Comparison of ENCODE assay signal across 8 cellular contexts in genomic region chr1:179365342-179366092, GRCh38. TPM values are rescaled to one million over a fixed set of nuclear protein-coding genes. Genes with fewer than 3 reads are reported as not detected.
DNase-seq lines count a peak whose midpoint lies in the region; ATAC-seq and TF ChIP-seq lines count a peak whose summit lies in the region.

A gene with protein sequence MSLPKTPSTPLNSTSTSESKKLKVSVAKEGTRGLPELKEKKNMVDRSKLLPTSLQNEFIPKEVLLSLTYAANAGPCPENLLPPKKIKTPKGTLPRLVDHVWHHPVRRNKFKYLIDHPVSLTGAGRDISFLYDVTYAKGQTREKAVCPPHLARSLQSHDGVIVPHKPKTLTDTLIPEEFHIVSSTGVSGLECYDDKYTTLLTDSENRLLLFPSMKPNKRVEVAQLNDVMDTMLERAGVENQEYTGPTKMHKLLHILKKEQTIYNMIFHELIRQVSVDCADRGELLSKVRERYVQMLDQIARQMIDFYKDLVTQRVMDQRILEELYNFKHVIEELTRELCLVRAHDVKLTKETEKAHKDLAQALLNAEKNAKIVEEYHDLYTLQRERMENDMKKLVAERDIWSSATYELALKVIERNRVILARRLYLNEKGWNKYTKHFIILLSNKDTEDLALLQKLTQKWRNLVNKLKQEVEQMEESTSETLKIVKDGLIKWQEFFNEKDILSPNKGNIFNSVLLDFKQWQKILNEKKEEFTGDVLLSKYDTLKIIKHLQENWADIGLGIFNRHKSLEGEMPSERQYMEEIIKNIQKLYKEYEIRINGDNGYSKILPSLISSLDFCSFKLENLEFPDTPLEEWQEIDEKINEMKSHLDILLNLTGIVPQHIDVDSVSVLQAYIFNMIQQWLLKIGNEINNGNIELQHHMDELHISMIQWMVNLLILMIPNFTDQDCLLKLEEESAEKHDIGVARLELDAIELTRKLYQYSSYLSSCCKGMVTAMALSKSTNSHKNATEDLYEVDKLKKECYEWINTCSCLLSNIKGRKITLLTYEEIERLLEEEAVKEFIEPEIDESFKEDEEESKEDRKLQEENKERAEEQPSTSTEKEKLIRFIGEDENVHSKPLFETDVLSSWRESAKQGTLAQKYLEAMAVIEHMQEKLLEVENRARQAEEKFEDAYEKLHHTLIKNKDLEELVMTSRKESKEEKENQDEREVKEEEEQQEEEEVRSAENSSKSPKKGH (plus strand): TSS chr1:179365971. CDS start chr1:179366510, 539 bp downstream.

- no peaks in the 10 kb centered on the region for H3K9me3 ChIP-seq in adipocyte (ENCODE audit: control insufficient read depth, low read length)
- no peaks in the 10 kb centered on the region for H3K9me3 ChIP-seq in heart right ventricle
- H3K9me3 ChIP-seq in upper lobe of right lung: no peaks in the 10 kb centered on the region

- no peak for TF ChIP-seq CTCF in GM12875 (IDR thresholded peaks at IDR 0.05; ENCODE audit: borderline replicate concordance, insufficient read depth, low read depth, low read length)
- peak in 3 of 9 donors; percentile 30 to 60 (median 32) for TF ChIP-seq CTCF in heart right ventricle (IDR thresholded peaks at IDR 0.05)
- TF ChIP-seq CTCF in upper lobe of right lung (IDR thresholded peaks at IDR 0.05): peak; percentile 13

- ATAC-seq in HG02759 (IDR thresholded peaks at IDR 0.05; ENCODE audit: unreplicated experiment) (peak; percentile 98), heart right ventricle (peak; percentile 95 to 98 (median 97)), upper lobe of right lung (peak; percentile 98)

- H3K27ac ChIP-seq in heart right ventricle (peak within 1 kb of the TSS; percentile 83 to 96 (median 88)), upper lobe of right lung (peak within 1 kb of the TSS; percentile 95)

- H3K4me1 ChIP-seq in adipocyte (ENCODE audit: control insufficient read depth, insufficient read depth, low read length): peaks cover 3% of the 10 kb centered on the region
- peaks cover 0 to 12% (median 0%) of the 10 kb centered on the region in 9 donors for H3K4me1 ChIP-seq in heart right ventricle
- no peaks in the 10 kb centered on the region for H3K4me1 ChIP-seq in upper lobe of right lung

- H3K4me3 ChIP-seq in GM12875 (ENCODE audit: low read depth, low read length) (peak within 1 kb of the TSS; percentile 68), adipocyte (ENCODE audit: low read length) (peak within 1 kb of the TSS; percentile 89), heart right ventricle (peak within 1 kb of the TSS; percentile 60 to 79 (median 70)), upper lobe of right lung (peak within 1 kb of the TSS; percentile 65)

- H3K9ac ChIP-seq in adipocyte (ENCODE audit: low read length): peak within 1 kb of the TSS; percentile 95

- H3K27me3 ChIP-seq in adipocyte (replicated peaks; ENCODE audit: control insufficient read depth, insufficient read depth, low read length): no peaks in the 10 kb centered on the region
- H3K27me3 ChIP-seq in heart right ventricle: no peaks in the 10 kb centered on the region
- no peaks in the 10 kb centered on the region for H3K27me3 ChIP-seq in upper lobe of right lung

- 8 to 9% methylated on average over 42 to 43 of the region's 43 CpGs for WGBS in heart right ventricle, 2 donors

- intact Hi-C loops in heart right ventricle (cut with DNase I) (loop anchor here (2.0 to 10.0 kb wide), 11 partner anchors 71 to 823 kb away; partner anchors contain the start of genes SOAT1 (in 7 of the 10), TOR3A (in 2 of the 10) and ABL2 (in 1 of the 10)), posterior vena cava (cut with DNase I) (loop anchor here (5.0 kb wide), 2 partner anchors 283 to 288 kb away; partner anchors contain the start of gene TOR3A (in 1 of the 2)), upper lobe of right lung (cut with DNase I) (loop anchor here (10.0 kb wide), 1 partner anchor 291 kb away; no protein-coding TSS in a partner anchor)

- DNase-seq in NCI-H128 (lab: John Stamatoyannopoulos, UW; ENCODE audit: unreplicated experiment): peak; percentile 55
- peak; percentile 43 to 77 for DNase-seq in SW 1271 (lab: John Stamatoyannopoulos, UW)
- DNase-seq in adipocyte (ENCODE audit: low read depth): peak; percentile 93
- DNase-seq in heart right ventricle: peak; percentile 86 to 90
- peak; percentile 98 for DNase-seq in posterior vena cava (ENCODE audit: low spot score)
- peak; percentile 94 for DNase-seq in upper lobe of right lung

- H3K36me3 ChIP-seq in adipocyte (ENCODE audit: control insufficient read depth, insufficient read depth, low read length, severe bottlenecking) (no peaks in the 10 kb centered on the region), heart right ventricle (no peaks in the 10 kb centered on the region), upper lobe of right lung (no peaks in the 10 kb centered on the region)

RNA-seq across cellular contexts. Expression of the gene that starts here (rescaled TPM):
- under 1 TPM in 3 of 10 donors, not detected in 7; 0.12 to 0.17 (median 0.17) TPM for total RNA-seq in heart right ventricle
- polyA plus RNA-seq in heart right ventricle: under 1 TPM in 1 of 2 donors, not detected in 1; 0.03 TPM
- not detected for total RNA-seq in posterior vena cava
- not detected for total RNA-seq in upper lobe of right lung

Comparison
In these comparisons a context has a peak if more than half of its experiments do, and no peak if none do; other contexts are left out.
1. Peak in every context shown above with its lines: DNase-seq, ATAC-seq, H3K4me3 ChIP-seq and H3K27ac ChIP-seq.
2. Peak in DNase-seq, ATAC-seq, H3K4me3 ChIP-seq and H3K27ac ChIP-seq in heart right ventricle; RNA of the gene not detected or under 1 TPM.
3. Peak in DNase-seq in posterior vena cava; RNA of the gene not detected or under 1 TPM.
4. Peak in DNase-seq, ATAC-seq, H3K4me3 ChIP-seq and H3K27ac ChIP-seq in upper lobe of right lung; RNA of the gene not detected or under 1 TPM.